Comparison of ENCODE assay signal across 31 cellular contexts in the genomic region with DNA sequence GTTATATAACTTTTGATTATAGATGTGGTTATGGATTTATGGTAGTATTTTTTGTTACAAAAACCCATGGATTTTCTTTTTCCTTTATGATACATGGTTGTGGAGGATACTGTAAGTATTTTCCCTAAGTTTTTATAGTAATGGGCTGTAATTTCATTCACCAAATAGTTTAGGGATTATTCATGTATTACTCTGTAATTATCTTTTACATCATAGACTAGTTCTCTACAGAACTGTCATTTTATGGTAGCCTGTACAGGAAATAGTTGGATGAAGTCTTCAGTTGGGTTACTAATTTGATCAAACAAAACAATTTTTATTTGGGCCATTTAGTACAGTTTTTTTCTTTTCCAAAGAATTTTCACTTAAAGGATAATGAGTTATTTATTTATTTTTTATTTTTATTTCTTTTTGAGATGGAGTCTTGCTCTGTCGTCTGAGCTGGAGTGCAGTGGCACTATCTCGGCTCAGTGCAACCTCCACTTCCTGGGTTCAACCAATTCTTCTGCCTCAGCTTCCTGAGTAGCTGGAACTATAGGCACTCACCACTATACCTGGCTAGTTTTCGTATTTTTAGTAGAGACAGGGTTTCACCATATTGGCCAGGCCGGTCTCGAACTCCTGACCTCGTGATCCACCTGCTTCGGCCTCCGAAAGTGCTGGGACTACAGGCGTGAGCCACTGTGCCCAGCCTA. TPM values are rescaled to one million over a fixed set of nuclear protein-coding genes. Genes with fewer than 3 reads are reported as not detected.
DNase-seq lines count a peak whose midpoint lies in the region; ATAC-seq, FAIRE-seq and TF ChIP-seq lines count a peak whose summit lies in the region.
"Had no signal": no experiment of that assay in that cellular context is flagged by ENCODE, and none has a peak within 500 bp of the region (broad histone marks: within the 10 kb centered on the region; RNA-seq: fewer than 3 reads in every experiment).

No MANE protein-coding gene starts in this region.

- H3K4me1 Mint-ChIP-seq in HFFc6 (ENCODE audit: low read depth) (peaks cover 63% of the 10 kb centered on the region), astrocyte (ENCODE audit: low read depth, unreplicated experiment) (peaks cover 36% of the 10 kb centered on the region), nephron progenitor cell (peaks cover 14% of the 10 kb centered on the region)

- H3K79me2 ChIP-seq in astrocyte (ENCODE audit: insufficient read depth, low read length) (peaks cover 98% of the 10 kb centered on the region), osteoblast (ENCODE audit: insufficient read depth, low read length) (peaks cover 92% of the 10 kb centered on the region)

- DNase-seq in EL (peak; percentile 48), HFFc6 (peak; percentile 52), astrocyte (ENCODE audit: low read depth) (peak; percentile 43), osteoblast (ENCODE audit: insufficient read length, low spot score, missing footprints) (peak; percentile 89), nephron progenitor cell (no peak), NCI-H2081 (lab: John Stamatoyannopoulos, UW) (no peak)
- DNase-seq: activated CD4-positive, alpha-beta T cell treated with anti-CD3 and anti-CD28 coated beads, Interleukin-2, amount 50 U/mL, for 1 hour; activated effector memory CD4-positive, alpha-beta T cell treated with Interleukin-2 at 50 U/mL for 16 hours; activated T-cell treated with anti-CD3 and anti-CD28 coated beads for 4 hours; AML-193; CD8-positive, alpha-beta memory T cell; colonic mucosa; effector memory CD8-positive, alpha-beta T cell; GDM1; islet precursor cell; Kasumi-1; midbrain; NCI-H1092 treated with DMSO at 0.1 percent for 48 hours; NCI-H1930; NCI-H2227 treated with DMSO at 0.1 percent for 48 hours; pancreas; RPMI8226; thyroid gland had no signal

- H3K4me3 Mint-ChIP-seq in HFFc6 (no peak overlapping the region; the same call in 1 of the 2 replicates), astrocyte (ENCODE audit: unreplicated experiment) (no peak overlapping the region), nephron progenitor cell (no peak overlapping the region)
- H3K4me3 Mint-ChIP-seq: nephron; stimulated activated naive CD8-positive, alpha-beta T cell treated with anti-CD3 and anti-CD28 coated beads, Interleukin-15, Interleukin-2, amounts not matched to agents 100 ng/mL and 50 ng/mL, for 24 hours had no signal

- H3K27me3 ChIP-seq in astrocyte (ENCODE audit: insufficient read depth, low read length) (no peaks in the 10 kb centered on the region), osteoblast (ENCODE audit: insufficient read depth, low read length) (no peaks in the 10 kb centered on the region)
- H3K27me3 ChIP-seq: colonic mucosa, pancreas, right atrium auricular region, thyroid gland had no signal

- H3K27me3 Mint-ChIP-seq in HFFc6 (ENCODE audit: insufficient read depth) (no peaks in the 10 kb centered on the region), astrocyte (ENCODE audit: low read depth, unreplicated experiment) (no peaks in the 10 kb centered on the region), nephron progenitor cell (ENCODE audit: low read depth, poor library complexity) (no peaks in the 10 kb centered on the region)
- H3K27me3 Mint-ChIP-seq: CD8-positive, alpha-beta memory T cell; effector memory CD8-positive, alpha-beta T cell; stimulated activated naive CD8-positive, alpha-beta T cell treated with anti-CD3 and anti-CD28 coated beads, Interleukin-15, Interleukin-2, amounts not matched to agents 100 ng/mL and 50 ng/mL, for 24 hours had no signal

- no peak overlapping the region for H3K9ac ChIP-seq in astrocyte (ENCODE audit: low read length)

- H3K36me3 ChIP-seq in astrocyte (ENCODE audit: insufficient read depth, low read length): no peaks in the 10 kb centered on the region
- no peaks in the 10 kb centered on the region for H3K36me3 ChIP-seq in osteoblast (ENCODE audit: insufficient read depth, low read length)
- H3K36me3 ChIP-seq: colonic mucosa, pancreas, right atrium auricular region, thyroid gland had no signal

- TF ChIP-seq CTCF in HFFc6 (IDR thresholded peaks at IDR 0.05) (no peak), astrocyte (IDR thresholded peaks at IDR 0.05; ENCODE audit: insufficient read depth, low read depth, low read length) (no peak), osteoblast (IDR thresholded peaks at IDR 0.05; ENCODE audit: extremely low read depth, low read depth, low read length) (no peak), nephron progenitor cell (IDR thresholded peaks at IDR 0.05) (no peak)

- H3K36me3 Mint-ChIP-seq in HFFc6 (ENCODE audit: low read depth): no peaks in the 10 kb centered on the region
- H3K36me3 Mint-ChIP-seq in astrocyte (ENCODE audit: low read depth, unreplicated experiment): no peaks in the 10 kb centered on the region
- peaks cover 15% of the 10 kb centered on the region for H3K36me3 Mint-ChIP-seq in nephron progenitor cell (ENCODE audit: low read depth)

- H3K4me1 ChIP-seq in astrocyte (ENCODE audit: insufficient read depth, low read length): peaks cover 7% of the 10 kb centered on the region
- H3K4me1 ChIP-seq in osteoblast (ENCODE audit: insufficient read depth, low read length): peaks cover 29% of the 10 kb centered on the region
- H3K4me1 ChIP-seq: colonic mucosa had no signal

- H3K27ac ChIP-seq in astrocyte (ENCODE audit: low read depth, low read length): peak overlapping the region; percentile 6
- H3K27ac ChIP-seq in osteoblast (ENCODE audit: low read depth, low read length): peak overlapping the region; percentile 55
- H3K27ac ChIP-seq: colonic mucosa, pancreas, right atrium auricular region, SK-N-MC, thyroid gland had no signal

- H2AFZ ChIP-seq in astrocyte (ENCODE audit: low read depth, low read length): no peak overlapping the region
- H2AFZ ChIP-seq in osteoblast (ENCODE audit: low read length): no peak overlapping the region

- H4K20me1 ChIP-seq in astrocyte (ENCODE audit: insufficient read depth, low read length): peaks cover 41% of the 10 kb centered on the region
- peaks cover 33% of the 10 kb centered on the region for H4K20me1 ChIP-seq in osteoblast (ENCODE audit: insufficient read depth, low read length)

- H3K4me2 ChIP-seq in astrocyte (ENCODE audit: low read length) (no peak overlapping the region), osteoblast (ENCODE audit: insufficient read depth, low read length) (peak overlapping the region; percentile 13)

- H3K4me3 ChIP-seq in astrocyte (ENCODE audit: insufficient read depth, low read depth, low read length) (no peak overlapping the region), osteoblast (ENCODE audit: insufficient read depth, low read length) (no peak overlapping the region)
- H3K4me3 ChIP-seq: colonic mucosa, pancreas, right atrium auricular region, SK-N-MC, thyroid gland had no signal

- no peak for FAIRE-seq in astrocyte (lab: Jason Lieb, UNC)
- FAIRE-seq: GM18507, H54, pancreas had no signal

- no peak for ATAC-seq in GM19467 (IDR thresholded peaks at IDR 0.05; ENCODE audit: unreplicated experiment)
- ATAC-seq: esophagus mucosa, pancreas had no signal

- H3K9me3 Mint-ChIP-seq in HFFc6 (no peaks in the 10 kb centered on the region), astrocyte (ENCODE audit: unreplicated experiment) (no peaks in the 10 kb centered on the region), nephron progenitor cell (no peaks in the 10 kb centered on the region)
- H3K9me3 Mint-ChIP-seq: CD8-positive, alpha-beta memory T cell; effector memory CD8-positive, alpha-beta T cell; nephron; stimulated activated naive CD8-positive, alpha-beta T cell treated with anti-CD3 and anti-CD28 coated beads, Interleukin-15, Interleukin-2, amounts not matched to agents 100 ng/mL and 50 ng/mL, for 24 hours had no signal

- peak overlapping the region; percentile 75 for H3K27ac Mint-ChIP-seq in HFFc6
- no peak overlapping the region for H3K27ac Mint-ChIP-seq in astrocyte (ENCODE audit: unreplicated experiment)
- H3K27ac Mint-ChIP-seq in nephron progenitor cell: no peak overlapping the region
- H3K27ac Mint-ChIP-seq: nephron; stimulated activated naive CD8-positive, alpha-beta T cell treated with anti-CD3 and anti-CD28 coated beads, Interleukin-15, Interleukin-2, amounts not matched to agents 100 ng/mL and 50 ng/mL, for 24 hours had no signal

- H3K9me3 ChIP-seq in astrocyte (ENCODE audit: insufficient read depth, low read depth, low read length) (no peaks in the 10 kb centered on the region), osteoblast (ENCODE audit: low read depth, low read length) (no peaks in the 10 kb centered on the region)
- H3K9me3 ChIP-seq: colonic mucosa, pancreas, right atrium auricular region, thyroid gland had no signal

RNA-seq across cellular contexts. Expression of gene RBPJ, which starts 42.1 kb away (rescaled TPM):
- total RNA-seq in HFFc6 (2021; fragmentation: NEBNext Ultra II Directional; extraction: Animal tissue kit (Norgen Biotek cat#: 25700)): 10 to 100 TPM; 60.9 to 71.7 (median 69.0) TPM
- total RNA-seq in astrocyte (96.3 and 96.7 TPM in 2 replicates), osteoblast (106 and 109 TPM in 2 replicates)

Comparison
In these comparisons a context has a peak if more than half of its experiments do, and no peak if none do; other contexts are left out.
1. DNase-seq: peak in EL (single experiment), HFFc6 (single experiment), astrocyte (single experiment) and osteoblast (single experiment); none in nephron progenitor cell (single experiment) and NCI-H2081 (0 of 2).